9 cellular contexts compared by ENCODE assay signal in genomic region chrX:54808109-54808604, GRCh38. TPM values are rescaled to one million over a fixed set of nuclear protein-coding genes. Genes with fewer than 3 reads are reported as not detected.
DNase-seq lines count a peak whose midpoint lies in the region; ATAC-seq and TF ChIP-seq lines count a peak whose summit lies in the region.
"Had no signal": no experiment of that assay in that cellular context is flagged by ENCODE, and none has a peak within 500 bp of the region (broad histone marks: within the 10 kb centered on the region; RNA-seq: fewer than 3 reads in every experiment).

No MANE protein-coding gene starts in this region.

- TF ChIP-seq CTCF in AG04449 (IDR thresholded peaks at IDR 0.05; ENCODE audit: insufficient read depth, low read length, missing control alignments) (no peak), glutamatergic neuron (IDR thresholded peaks at IDR 0.05; ENCODE audit: partially characterized antibody, unreplicated experiment) (no peak), omental fat pad (IDR thresholded peaks at IDR 0.05) (no peak), vagina (IDR thresholded peaks at IDR 0.05) (no peak)

- H3K27me3 ChIP-seq in vagina = no peaks in the 10 kb centered on the region

- peaks cover 17% of the 10 kb centered on the region for H3K4me1 ChIP-seq in vagina

- H3K27ac Mint-ChIP-seq in glutamatergic neuron (ENCODE audit: unreplicated experiment) = peak overlapping the region; percentile 99

- H3K4me1 Mint-ChIP-seq in glutamatergic neuron (ENCODE audit: low read depth, unreplicated experiment) = peaks cover 2% of the 10 kb centered on the region

- H3K36me3 ChIP-seq in vagina = peaks cover 0 to 22% of the 10 kb centered on the region in 2 donors

- no peak for DNase-seq in AG04449 (ENCODE audit: low read depth, low spot score)
- peak; percentile 66 for DNase-seq in NCI-H82 treated with DMSO at 0.1 percent for 48 hours (lab: John Stamatoyannopoulos, UW; ENCODE audit: unreplicated experiment)
- DNase-seq in activated naive CD4-positive, alpha-beta T cell treated with anti-CD3 and anti-CD28 coated beads, Interleukin-2, amount 50 U/mL, for 16 hours = peak; percentile 31
- peak; percentile 88 for DNase-seq in glutamatergic neuron
- peak; percentile 41 for DNase-seq in omental fat pad (ENCODE audit: low spot score)
- peak in 1 of 2 donors; percentile 96 for DNase-seq in vagina (ENCODE audit: extremely low spot score in 2 of 2)

- intact Hi-C loops in vagina (cut with DNase I) = no loop called here

- ATAC-seq in GM18519 (IDR thresholded peaks at IDR 0.05; ENCODE audit: low FRiP score, unreplicated experiment) (peak; percentile 11), HG03097 (IDR thresholded peaks at IDR 0.05; ENCODE audit: low FRiP score, unreplicated experiment) (peak; percentile 13), omental fat pad (ENCODE audit: low FRiP score) (peak; percentile 59)

- no peak for TF ChIP-seq POLR2A in vagina (IDR thresholded peaks at IDR 0.05)

- H3K9me3 Mint-ChIP-seq in glutamatergic neuron (ENCODE audit: unreplicated experiment) = peaks cover 3% of the 10 kb centered on the region

- CTCF ChIA-PET in AG04449 (lab: Yijun Ruan, JAX) = no interaction called here

- H3K4me3 ChIP-seq in AG04449 (ENCODE audit: low read depth, low read length) (peak overlapping the region; percentile 73), vagina (peak overlapping the region; percentile 63 to 64)

- H3K27ac ChIP-seq in vagina = peak overlapping the region; percentile 95

- no peaks in the 10 kb centered on the region for H3K9me3 ChIP-seq in vagina

- H3K27me3 Mint-ChIP-seq in glutamatergic neuron (ENCODE audit: unreplicated experiment) = peaks cover 8% of the 10 kb centered on the region

- no peaks in the 10 kb centered on the region for H3K36me3 Mint-ChIP-seq in glutamatergic neuron (ENCODE audit: unreplicated experiment)

- POLR2A ChIA-PET in AG04449 (lab: Yijun Ruan, JAX) = interaction anchor here (0.7 to 1.5 kb wide), 4 partner anchors 169 to 299 kb away, joined by 3 to 8 read pairs (median 6); partner anchors contain the start of gene APEX2

- peak overlapping the region; percentile 96 for H3K4me3 Mint-ChIP-seq in glutamatergic neuron (ENCODE audit: unreplicated experiment)

RNA-seq across cellular contexts. Expression of gene MAGED2, which starts 0.6 kb away (rescaled TPM):
- 308 TPM for total RNA-seq in glutamatergic neuron (ENCODE audit: unreplicated experiment)
- 100 to 1,000 TPM in 1 of 4 donors, 10 to 100 TPM in 3; 79.6 to 123 (median 95.2) TPM for total RNA-seq in omental fat pad
- 116 TPM for total RNA-seq in vagina

RNA-seq across cellular contexts. Expression of gene ITIH6, which starts 10.1 kb away (rescaled TPM):
- total RNA-seq in glutamatergic neuron (ENCODE audit: unreplicated experiment) (not detected), omental fat pad (not detected), vagina (not detected)
- total RNA-seq: subcutaneous adipose tissue had no signal
